ENCODE assay signal across 8 cellular contexts in the genomic region with DNA sequence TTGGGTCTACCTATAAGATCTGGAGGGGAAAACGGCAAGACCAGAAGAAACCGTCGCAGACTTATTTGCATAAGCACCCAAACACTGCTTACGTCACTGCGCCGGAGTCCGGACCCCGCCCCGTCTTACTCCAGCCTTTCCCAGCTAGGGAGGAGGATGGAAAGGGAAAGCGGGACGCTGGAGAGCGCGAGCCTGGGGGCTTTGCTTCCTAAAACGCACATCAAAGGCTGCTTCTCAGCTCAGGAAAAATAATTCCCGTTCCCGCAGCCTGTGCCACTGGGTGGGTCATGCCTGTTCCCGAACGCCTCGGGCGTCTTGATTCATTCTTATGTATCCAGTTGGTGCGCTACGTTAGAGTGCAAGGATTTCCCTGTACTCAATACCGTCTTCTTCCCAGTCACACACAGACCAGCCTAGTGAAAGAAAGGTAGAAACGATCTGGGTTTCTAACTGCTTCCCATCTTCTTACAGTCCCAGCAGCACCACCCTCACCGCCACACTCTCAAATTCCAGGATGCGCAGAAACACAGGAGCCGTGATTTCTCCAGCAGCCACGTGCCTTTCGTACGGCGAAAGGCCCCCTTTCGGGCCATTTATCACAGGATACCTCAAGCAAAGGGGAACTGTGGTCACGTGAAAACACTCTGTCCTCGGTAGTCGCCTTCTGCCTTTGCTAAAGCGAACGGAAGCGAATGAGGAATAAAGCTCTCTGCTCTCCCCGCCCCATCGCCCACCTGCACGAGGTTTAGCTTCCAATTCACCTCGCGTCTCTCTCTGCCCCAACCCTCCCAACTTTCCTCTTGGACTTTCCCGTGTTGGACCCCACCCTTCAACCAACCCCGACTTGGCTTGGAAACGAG. TPM values are rescaled to one million over a fixed set of nuclear protein-coding genes. Genes with fewer than 3 reads are reported as not detected.
DNase-seq lines count a peak whose midpoint lies in the region; ATAC-seq, FAIRE-seq and TF ChIP-seq lines count a peak whose summit lies in the region.

No MANE protein-coding gene starts in this region.

- no peak for TF ChIP-seq EP300 in neural cell (conservative IDR thresholded peaks at IDR 0.05; ENCODE audit: poor library complexity, severe bottlenecking)

- no peaks in the 10 kb centered on the region for H3K9me3 ChIP-seq in neural cell (ENCODE audit: low read length)

- no peaks in the 10 kb centered on the region for H3K9me3 Mint-ChIP-seq in activated CD8-positive, alpha-beta T cell treated with anti-CD3 and anti-CD28 coated beads, Interleukin-2, amount 10 ng/mL, durations not matched to agents 7 days and 5 days (ENCODE audit: insufficient read depth)

- no peak overlapping the region for H3K27ac Mint-ChIP-seq in activated CD8-positive, alpha-beta T cell treated with anti-CD3 and anti-CD28 coated beads, Interleukin-2, amount 10 ng/mL, durations not matched to agents 7 days and 5 days

- no peak for TF ChIP-seq CTCF in neural cell (IDR thresholded peaks at IDR 0.05; ENCODE audit: poor library complexity, severe bottlenecking)

- no peaks in the 10 kb centered on the region for H3K36me3 ChIP-seq in neural cell (ENCODE audit: insufficient read depth, low read length)

- H3K4me3 ChIP-seq in neural cell (ENCODE audit: low read length): peak overlapping the region; percentile 85

- peak overlapping the region; percentile 83 for H3K4me2 ChIP-seq in neural cell (ENCODE audit: low read length)

- CTCF ChIA-PET in activated CD8-positive, alpha-beta T cell treated with anti-CD3 and anti-CD28 coated beads, Interleukin-2, amount 10 ng/mL, durations not matched to agents 7 days and 5 days (lab: Charles Lee): no interaction called here

- TF ChIP-seq RAD21 in neural cell (conservative IDR thresholded peaks at IDR 0.05): no peak

- H4K20me1 ChIP-seq in neural cell (ENCODE audit: insufficient read depth): no peaks in the 10 kb centered on the region

- ATAC-seq in activated CD8-positive, alpha-beta T cell treated with anti-CD3 and anti-CD28 coated beads, Interleukin-2, amount 10 ng/mL, durations not matched to agents 7 days and 5 days: peak; percentile 27
- ATAC-seq in HG02759 (IDR thresholded peaks at IDR 0.05; ENCODE audit: unreplicated experiment): no peak
- ATAC-seq in HG03378 (IDR thresholded peaks at IDR 0.05; ENCODE audit: unreplicated experiment): no peak
- no peak for ATAC-seq in GM18511 (IDR thresholded peaks at IDR 0.05; ENCODE audit: unreplicated experiment)

- peaks cover 8% of the 10 kb centered on the region for H3K27me3 ChIP-seq in neural cell (ENCODE audit: insufficient read depth, low read depth, low read length)

- peaks cover 16% of the 10 kb centered on the region for H3K4me1 Mint-ChIP-seq in activated CD8-positive, alpha-beta T cell treated with anti-CD3 and anti-CD28 coated beads, Interleukin-2, amount 10 ng/mL, durations not matched to agents 7 days and 5 days (ENCODE audit: low read depth)

- DNase-seq in GM12892 (ENCODE audit: insufficient read length) (peak; percentile 1), NCI-H187 treated with DMSO at 0.1 percent for 48 hours (lab: John Stamatoyannopoulos, UW) (peak; percentile 10), foreskin melanocyte (peak; percentile 83)
- DNase-seq in activated CD8-positive, alpha-beta T cell treated with anti-CD3 and anti-CD28 coated beads, Interleukin-2, amount 10 ng/mL, durations not matched to agents 7 days and 5 days: no peak

- H3K36me3 Mint-ChIP-seq in activated CD8-positive, alpha-beta T cell treated with anti-CD3 and anti-CD28 coated beads, Interleukin-2, amount 10 ng/mL, durations not matched to agents 7 days and 5 days (ENCODE audit: low read depth): no peaks in the 10 kb centered on the region

- H3K79me2 ChIP-seq in neural cell (replicated peaks; ENCODE audit: insufficient read depth, low read length): no peaks in the 10 kb centered on the region

- no peak for FAIRE-seq in GM12892 (lab: Jason Lieb, UNC)

- H3K9ac ChIP-seq in neural cell (ENCODE audit: low read length): peak overlapping the region; percentile 82

- POLR2A ChIA-PET in activated CD8-positive, alpha-beta T cell treated with anti-CD3 and anti-CD28 coated beads, Interleukin-2, amount 10 ng/mL, durations not matched to agents 7 days and 5 days (lab: Charles Lee): no interaction called here

- no peak for TF ChIP-seq POLR2A in GM12892 (IDR thresholded peaks at IDR 0.05; ENCODE audit: low read depth, low read length)

- H3K9me2 ChIP-seq in neural cell (ENCODE audit: insufficient read depth, low read length): no peaks in the 10 kb centered on the region

- peaks cover 37% of the 10 kb centered on the region for H3K27me3 Mint-ChIP-seq in activated CD8-positive, alpha-beta T cell treated with anti-CD3 and anti-CD28 coated beads, Interleukin-2, amount 10 ng/mL, durations not matched to agents 7 days and 5 days (ENCODE audit: low read depth)

- peak overlapping the region; percentile 35 for H3K4me3 Mint-ChIP-seq in activated CD8-positive, alpha-beta T cell treated with anti-CD3 and anti-CD28 coated beads, Interleukin-2, amount 10 ng/mL, durations not matched to agents 7 days and 5 days

- peak overlapping the region; percentile 80 for H2AFZ ChIP-seq in neural cell (ENCODE audit: low read depth, low read length)

- peak overlapping the region; percentile 62 for H3K27ac ChIP-seq in neural cell (ENCODE audit: low read length)

- no peaks in the 10 kb centered on the region for H3F3A ChIP-seq in neural cell (ENCODE audit: insufficient read depth, low read length, poor library complexity, severe bottlenecking)

TF ChIP-seq in neural cell, 6 proteins besides CTCF, POLR2A, EP300 and RAD21:
- TF ChIP-seq TAF1 (IDR thresholded peaks at IDR 0.05; ENCODE audit: low read depth) (no peak), MXI1 (conservative IDR thresholded peaks at IDR 0.05; ENCODE audit: poor library complexity, severe bottlenecking) (peak; percentile 92), POLR2AphosphoS5 (IDR thresholded peaks at IDR 0.05) (peak; percentile 56), REST (IDR thresholded peaks at IDR 0.05; ENCODE audit: borderline replicate concordance) (peak; percentile 69), SMC3 (conservative IDR thresholded peaks at IDR 0.05; ENCODE audit: poor library complexity) (no peak)

RNA-seq across cellular contexts. Expression of gene SLC6A15, which starts 1.0 kb away (rescaled TPM):
- polyA plus RNA-seq in GM12892 (2012; ENCODE audit: missing spikeins): not detected
- total RNA-seq in activated CD8-positive, alpha-beta T cell treated with anti-CD3 and anti-CD28 coated beads, Interleukin-2, amount 10 ng/mL, durations not matched to agents 7 days and 5 days: not detected
- 11.4 and 13.3 TPM in 2 replicates for polyA plus RNA-seq in neural cell
- 15.6 and 17.4 TPM in 2 replicates for polyA minus RNA-seq in neural cell
